ENCODE assay signal across 9 cellular contexts in genomic region chr9:76704601-76705204, GRCh38. TPM values are rescaled to one million over a fixed set of nuclear protein-coding genes. Genes with fewer than 3 reads are reported as not detected.
DNase-seq lines count a peak whose midpoint lies in the region; ATAC-seq, FAIRE-seq and TF ChIP-seq lines count a peak whose summit lies in the region.
"Had no signal": no experiment of that assay in that cellular context is flagged by ENCODE, and none has a peak within 500 bp of the region (broad histone marks: within the 10 kb centered on the region; RNA-seq: fewer than 3 reads in every experiment).

No MANE protein-coding gene starts in this region.

- CTCF ChIA-PET in PC-3 (lab: Charles Lee) (no interaction called here), H1 (lab: Charles Lee; ENCODE audit: partially characterized antibody) (interaction anchor here (0.6 to 9.6 kb wide), 30 partner anchors 8 to 816 kb away, joined by 3 to 168 read pairs (median 4); partner anchors contain the start of gene RFK)

- no peaks in the 10 kb centered on the region for H3F3A ChIP-seq in PC-3 (ENCODE audit: low read length, unreplicated experiment)

- no peak overlapping the region for H3K18ac ChIP-seq in H1 (ENCODE audit: extremely low read depth, low read length)

- H2AFZ ChIP-seq in PC-3 (ENCODE audit: low read length) (no peak overlapping the region), H1 (ENCODE audit: low read length) (peak overlapping the region; percentile 97; the same call in 1 of the 2 replicates)

- no peaks in the 10 kb centered on the region for H4K20me1 ChIP-seq in PC-3 (ENCODE audit: low read length)
- H4K20me1 ChIP-seq in H1 (replicated peaks in 1 of 2; ENCODE audit: control insufficient read depth in 1 of 2, insufficient read depth in 2 of 2, low read length in 2 of 2): no peaks in the 10 kb centered on the region

- peak overlapping the region; percentile 58; the same call in 1 of the 2 replicates for H4K8ac ChIP-seq in H1 (ENCODE audit: extremely low read depth, insufficient read depth, low read length)

- intact Hi-C loops in PC-3 (cut with micrococcal nuclease) (loop anchor here (1.0 to 2.0 kb wide), 2 partner anchors 257 to 302 kb away; no protein-coding TSS in a partner anchor), posterior cingulate gyrus (cut with DNase I) (loop anchor here (1.0 to 10.0 kb wide), 3 partner anchors 50 to 302 kb away; no protein-coding TSS in a partner anchor)

- TF ChIP-seq CTCF in PC-3 (conservative IDR thresholded peaks at IDR 0.05; ENCODE audit: low read depth, low read length) (peak; percentile 66), H1 (IDR thresholded peaks at IDR 0.05; ENCODE audit: control extremely low read depth in 1 of 3, insufficient read depth in 1 of 3, low read depth in 1 of 3, low read length in 3 of 3) (peak in 2 of 3 experiments; percentile 68 to 70; a peak in 3 of 4 replicates)

- H2BK15ac ChIP-seq in H1 (ENCODE audit: low read length): no peak overlapping the region

- H3K27ac ChIP-seq in PC-3 (ENCODE audit: low read length) (no peak overlapping the region), H1 (ENCODE audit: low read depth, low read length) (no peak overlapping the region)

- no peak overlapping the region for H2AK5ac ChIP-seq in H1 (ENCODE audit: low read depth, low read length)

- ATAC-seq in PC-3 (no peak; the same call in 1 of the 2 replicates), HG02973 (IDR thresholded peaks at IDR 0.05; ENCODE audit: unreplicated experiment) (no peak)

- no TSS peak for BruUV-seq in PC-3 (replicated peaks; lab: Mats Ljungman, UMichigan)

- H3K9me2 ChIP-seq in PC-3 (replicated peaks; ENCODE audit: low read length): no peaks in the 10 kb centered on the region

- no peak overlapping the region for H4K5ac ChIP-seq in H1 (ENCODE audit: insufficient read length, low read depth, low read length)

- H3K14ac ChIP-seq in H1 (ENCODE audit: insufficient read length): no peak overlapping the region

- TF ChIP-seq RAD21 in H1 (IDR thresholded peaks at IDR 0.05 in 1 of 2, conservative IDR thresholded peaks at IDR 0.05 in 1 of 2; ENCODE audit: low read depth in 2 of 2, low read length in 2 of 2): peak; percentile 96 to 97

- WGBS in H1 (ENCODE audit: extremely low coverage in 1 of 2, insufficient coverage in 1 of 2, insufficient read length in 1 of 2, insufficient replicate concordance in 2 of 2, low coverage in 1 of 2, low lambda C conversion rate in 2 of 2, missing lambda C conversion rate in 1 of 2), 2 experiments: 59% methylated on average over 9 of the region's 9 CpGs; no CpG with 5 or more reads in 1 of the 2 experiments

- H3K4me1 ChIP-seq in PC-3 (ENCODE audit: insufficient read depth, low read length) (no peaks in the 10 kb centered on the region), H1 (replicated peaks in 1 of 4; ENCODE audit: control insufficient read depth in 3 of 4, insufficient read depth in 4 of 4, low read length in 3 of 4) (peaks cover 0 to 4% (median 0%) of the 10 kb centered on the region in 4 experiments; a peak in 1 of 7 replicates)

- H3K36me3 ChIP-seq in PC-3 (ENCODE audit: low read depth, low read length): no peaks in the 10 kb centered on the region
- no peaks in the 10 kb centered on the region for H3K36me3 ChIP-seq in H1 (ENCODE audit: control insufficient read depth in 2 of 4, insufficient read depth in 4 of 4, low read length in 3 of 4)

- DNase-seq in ELF-1 (ENCODE audit: low read depth, low spot score) (peak; percentile 52), KG1 (lab: John Stamatoyannopoulos, UW) (peak; percentile 33), PC-3 (peak; percentile 62), H1 (ENCODE audit: low read depth in 1 of 2, low spot score in 2 of 2) (peak in 1 of 2 experiments; percentile 7), medulla oblongata (ENCODE audit: extremely low spot score) (peak; percentile 86), posterior cingulate gyrus (no peak)
- no peak for DNase-seq in stimulated activated CD4-positive, alpha-beta T cell treated with anti-CD3 and anti-CD28 coated beads, Interleukin-4, amount 100 ng/mL, for 24 hours

- no peak overlapping the region for H2BK120ac ChIP-seq in H1 (replicated peaks; ENCODE audit: low read depth, low read length)

- no peak overlapping the region for H3K4me3 ChIP-seq in PC-3 (ENCODE audit: low read length)
- H3K4me3 ChIP-seq in H1 (ENCODE audit: extremely low read depth in 1 of 4, insufficient read depth in 2 of 4, low read depth in 3 of 4, low read length in 4 of 4): no peak overlapping the region

- POLR2A ChIA-PET in PC-3 (lab: Charles Lee; ENCODE audit: unreplicated experiment) (no interaction called here), H1 (lab: Charles Lee; ENCODE audit: partially characterized antibody) (interaction anchor here (0.8 to 1.1 kb wide), 3 partner anchors 11 to 310 kb away, joined by 3 to 5 read pairs (median 3); partner anchors contain the start of gene RFK)

- H2BK5ac ChIP-seq in H1 (ENCODE audit: low read depth, low read length): no peak overlapping the region

- H3K23me2 ChIP-seq in H1 (ENCODE audit: low read depth, low read length): no peaks in the 10 kb centered on the region

- H2BK20ac ChIP-seq in H1 (ENCODE audit: low read length): no peak overlapping the region

- no peak overlapping the region for H3K56ac ChIP-seq in H1 (replicated peaks; ENCODE audit: insufficient read length, low read depth, low read length)

- H3K23ac ChIP-seq in H1 (ENCODE audit: insufficient read length): no peak overlapping the region

- no peak for TF ChIP-seq POLR2A in H1 (IDR thresholded peaks at IDR 0.05; ENCODE audit: control extremely low read depth in 1 of 2, low read depth in 2 of 2, low read length in 2 of 2)

- peaks cover 46% of the 10 kb centered on the region for H3K27me3 ChIP-seq in PC-3 (ENCODE audit: low read length)
- no peaks in the 10 kb centered on the region for H3K27me3 ChIP-seq in H1 (replicated peaks in 1 of 4; ENCODE audit: control insufficient read depth in 3 of 4, extremely low read depth in 1 of 4, insufficient read depth in 3 of 4, low read length in 3 of 4)

- no peak overlapping the region for H4K91ac ChIP-seq in H1 (replicated peaks; ENCODE audit: insufficient read length, low read length)

- H3K79me2 ChIP-seq in PC-3 (ENCODE audit: low read length) (no peaks in the 10 kb centered on the region), H1 (ENCODE audit: control insufficient read depth in 1 of 2, insufficient read depth in 2 of 2, low read length in 2 of 2) (no peaks in the 10 kb centered on the region)

- no peak overlapping the region for H3K4ac ChIP-seq in H1 (replicated peaks; ENCODE audit: insufficient read length, low read depth, low read length)

- no peak for TF ChIP-seq EP300 in H1 (IDR thresholded peaks at IDR 0.05; ENCODE audit: borderline replicate concordance in 1 of 2, low read depth in 2 of 2, low read length in 2 of 2)

- peak; percentile 69 for FAIRE-seq in H1 (lab: Jason Lieb, UNC)

- no peaks in the 10 kb centered on the region for H3K79me1 ChIP-seq in H1 (ENCODE audit: low read depth, low read length)

- H3K9ac ChIP-seq in PC-3 (ENCODE audit: low read length) (no peak overlapping the region), H1 (replicated peaks in 1 of 4; ENCODE audit: extremely low read depth in 1 of 4, low read depth in 3 of 4, low read length in 3 of 4) (no peak overlapping the region)

- no peak overlapping the region for H2BK12ac ChIP-seq in H1 (ENCODE audit: low read depth, low read length)

- H3K4me2 ChIP-seq in PC-3 (ENCODE audit: low read length) (no peak overlapping the region), H1 (ENCODE audit: insufficient read depth in 1 of 2, low read depth in 2 of 2, low read length in 2 of 2) (no peak overlapping the region)

- no peaks in the 10 kb centered on the region for H3K9me3 ChIP-seq in PC-3 (ENCODE audit: low read length)
- H3K9me3 ChIP-seq in H1 (ENCODE audit: insufficient read depth in 2 of 2, low read depth in 1 of 2, low read length in 1 of 2): no peaks in the 10 kb centered on the region

TF ChIP-seq in H1, 55 proteins besides CTCF, POLR2A, EP300 and RAD21:
- TF ChIP-seq TEAD4 (IDR thresholded peaks at IDR 0.05; ENCODE audit: low read depth, low read length) (peak; percentile 32; the same call in 1 of the 2 replicates), MAFK (IDR thresholded peaks at IDR 0.05; ENCODE audit: low read depth, low read length) (0 out of 2 replicates have a peak, but pooled peaks have one; percentile 34), GTF2F1 (IDR thresholded peaks at IDR 0.05; ENCODE audit: borderline replicate concordance, low read depth, low read length) (no peak)
TF ChIP-seq in H1: peak in this region for 2.

RNA-seq across cellular contexts. Expression of gene PCA3, which starts 59.5 kb away (rescaled TPM):
- not detected in 2 replicates for total RNA-seq in PC-3 (2014; rRNA removed)
- total RNA-seq in H1 (2021; fragmentation: NEBNext Ultra II Directional; extraction: Animal tissue kit (Norgen Biotek cat#: 25700)): not detected in 2 replicates
- polyA plus RNA-seq in H1 (2011; rRNA removed): not detected in 2 replicates
- polyA plus RNA-seq in H1 (2011; cell fraction: cytosol; rRNA removed): 0.04 TPM
- polyA plus RNA-seq in H1 (2011; cell fraction: nucleus; rRNA removed): not detected
- 0.74 to 1.0 TPM (median 0.93 TPM) in 3 of 4 replicates, not detected in the other for polyA plus RNA-seq in H1 (2012, experiment 1 of 2)
- polyA plus RNA-seq in H1 (2012, experiment 2 of 2): not detected
- not detected for polyA plus RNA-seq in H1 (2013, experiment 1 of 2)
- polyA plus RNA-seq in H1 (2013, experiment 2 of 2): not detected
- not detected in 2 replicates for polyA minus RNA-seq in H1 (2011; rRNA and poly(A)+ RNA removed)
- not detected for polyA minus RNA-seq in H1 (2011; cell fraction: cytosol; rRNA and poly(A)+ RNA removed)
- polyA minus RNA-seq in H1 (2011; cell fraction: nucleus; rRNA and poly(A)+ RNA removed): not detected
- total RNA-seq: activated CD8-positive, alpha-beta memory T cell treated with anti-CD3 and anti-CD28 coated beads for 36 hours had no signal

Comparison
In these comparisons a context has a peak if more than half of its experiments do, and no peak if none do; other contexts are left out.
1. DNase-seq: peak in ELF-1 (single experiment), KG1 (single experiment), PC-3 (single experiment) and medulla oblongata (single experiment); none in stimulated activated CD4-positive, alpha-beta T cell treated with anti-CD3 and anti-CD28 coated beads, Interleukin-4, amount 100 ng/mL, for 24 hours (single experiment) and posterior cingulate gyrus (0 of 10).